In the genomic region with DNA sequence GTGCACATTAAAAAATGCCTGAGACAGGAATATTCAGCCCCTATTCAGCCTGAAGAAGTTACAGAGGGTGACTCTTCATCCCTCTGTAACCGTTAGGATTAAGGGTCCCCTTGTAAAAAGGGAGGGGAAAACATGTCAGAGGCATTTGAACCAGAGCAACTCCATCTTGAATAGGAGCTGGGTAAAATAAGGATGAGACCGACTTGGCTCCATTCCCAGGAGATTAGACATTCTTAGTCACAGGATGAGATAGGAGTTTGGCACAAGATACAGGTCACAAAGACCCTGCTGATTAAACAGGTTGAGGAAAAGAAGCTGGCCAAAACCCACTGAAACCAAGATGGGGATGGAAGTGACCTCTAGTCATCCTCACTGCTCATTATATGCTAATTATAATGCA, we compare ENCODE assay signal across 21 cellular contexts. TPM values are rescaled to one million over a fixed set of nuclear protein-coding genes. Genes with fewer than 3 reads are reported as not detected.
DNase-seq lines count a peak whose midpoint lies in the region; ATAC-seq, FAIRE-seq and TF ChIP-seq lines count a peak whose summit lies in the region.
"Had no signal": no experiment of that assay in that cellular context is flagged by ENCODE, and none has a peak within 500 bp of the region (broad histone marks: within the 10 kb centered on the region; RNA-seq: fewer than 3 reads in every experiment).

No MANE protein-coding gene starts in this region.

- no peak overlapping the region for H3K4me3 ChIP-seq in PC-3 (ENCODE audit: low read length)
- no peak overlapping the region for H3K4me3 ChIP-seq in osteoblast (ENCODE audit: insufficient read depth, low read length)
- H3K4me3 ChIP-seq: esophagus squamous epithelium, GM23248, lower lobe of right lung had no signal

- H3K9me2 ChIP-seq in PC-3 (replicated peaks; ENCODE audit: low read length) = no peaks in the 10 kb centered on the region

- H3K4me2 ChIP-seq in PC-3 (ENCODE audit: low read length) = no peak overlapping the region
- H3K4me2 ChIP-seq in osteoblast (ENCODE audit: insufficient read depth, low read length) = no peak overlapping the region

- CTCF ChIA-PET in PC-3 (lab: Charles Lee) = no interaction called here

- H3K9me3 Mint-ChIP-seq in HFFc6 = no peaks in the 10 kb centered on the region
- no peaks in the 10 kb centered on the region for H3K9me3 Mint-ChIP-seq in activated T-helper 1 cell treated with anti-CD3 and anti-CD28 coated beads, Interleukin-12 subunit alpha, Interleukin-12 subunit beta, Interleukin-2, Interleukin-4 antibody, amounts not matched to agents 30 ng/mL and 10 ng/mL and 1 ng/mL, durations not matched to agents 14 hours and 24 hours and 36 hours
- H3K9me3 Mint-ChIP-seq: stimulated activated naive B cell treated with anti-CD40 and anti-IgM and Interleukin-4, amounts not matched to agents 10 μg/mL and 1 μg/mL and 100 μg/mL, for 72 hours had no signal

- DNase-seq in HFFc6 = peak; percentile 52
- peak; percentile 44 for DNase-seq in PC-3
- peak; percentile 61 for DNase-seq in dermis blood vessel endothelial cell
- DNase-seq in osteoblast (ENCODE audit: insufficient read length, low spot score, missing footprints) = no peak
- no peak for DNase-seq in GM19239 (ENCODE audit: insufficient read length, low spot score)
- DNase-seq in activated T-helper 1 cell treated with anti-CD3 and anti-CD28 coated beads, Interleukin-12 subunit alpha, Interleukin-12 subunit beta, Interleukin-2, Interleukin-4 antibody, amounts not matched to agents 30 ng/mL and 10 ng/mL and 1 ng/mL, durations not matched to agents 14 hours and 24 hours and 36 hours (ENCODE audit: low spot score) = no peak
- DNase-seq: activated CD8-positive, alpha-beta memory T cell treated with anti-CD3 and anti-CD28 coated beads, Interleukin-2, amount 50 U/mL, for 48 hours; activated gamma-delta T cell treated with Interleukin-2 at 50 U/mL for 16 hours; AML-193; amygdala; caudate nucleus; DMS79 treated with DMSO at 0.1 percent for 48 hours; esophagus squamous epithelium; GM23248; head of caudate nucleus; lower lobe of right lung; NCI-H146; right cardiac atrium; stimulated activated naive B cell treated with anti-CD40 and anti-IgM and Interleukin-4, amounts not matched to agents 10 μg/mL and 1 μg/mL and 100 μg/mL, for 72 hours had no signal

- ATAC-seq in PC-3 = no peak
- no peak for ATAC-seq in GM21526 (IDR thresholded peaks at IDR 0.05; ENCODE audit: low FRiP score, unreplicated experiment)
- ATAC-seq: lower lobe of right lung; stimulated activated naive B cell treated with anti-CD40 and anti-IgM and Interleukin-4, amounts not matched to agents 10 μg/mL and 1 μg/mL and 100 μg/mL, for 72 hours had no signal

- 0 out of 2 replicates have a peak overlapping the region, but pooled peaks have one; percentile 1 for H2AFZ ChIP-seq in PC-3 (ENCODE audit: low read length)
- H2AFZ ChIP-seq in osteoblast (ENCODE audit: low read length) = peak overlapping the region; percentile 23
- H2AFZ ChIP-seq: GM23248 had no signal

- FAIRE-seq in GM19239 (lab: Jason Lieb, UNC) = no peak
- FAIRE-seq: TTC549 had no signal

- H3K36me3 ChIP-seq in PC-3 (ENCODE audit: low read depth, low read length) = no peaks in the 10 kb centered on the region
- H3K36me3 ChIP-seq in osteoblast (ENCODE audit: insufficient read depth, low read length) = no peaks in the 10 kb centered on the region
- H3K36me3 ChIP-seq: esophagus squamous epithelium, lower lobe of right lung had no signal

- no peak overlapping the region for H3K9ac ChIP-seq in PC-3 (ENCODE audit: low read length)
- H3K9ac ChIP-seq: GM23248 had no signal

- no peak overlapping the region for H3K4me3 Mint-ChIP-seq in HFFc6
- H3K4me3 Mint-ChIP-seq in activated T-helper 1 cell treated with anti-CD3 and anti-CD28 coated beads, Interleukin-12 subunit alpha, Interleukin-12 subunit beta, Interleukin-2, Interleukin-4 antibody, amounts not matched to agents 30 ng/mL and 10 ng/mL and 1 ng/mL, durations not matched to agents 14 hours and 24 hours and 36 hours = no peak overlapping the region
- H3K4me3 Mint-ChIP-seq: stimulated activated naive B cell treated with anti-CD40 and anti-IgM and Interleukin-4, amounts not matched to agents 10 μg/mL and 1 μg/mL and 100 μg/mL, for 72 hours had no signal

- no peaks in the 10 kb centered on the region for H3K27me3 Mint-ChIP-seq in HFFc6 (ENCODE audit: insufficient read depth)
- peaks cover 4% of the 10 kb centered on the region for H3K27me3 Mint-ChIP-seq in activated T-helper 1 cell treated with anti-CD3 and anti-CD28 coated beads, Interleukin-12 subunit alpha, Interleukin-12 subunit beta, Interleukin-2, Interleukin-4 antibody, amounts not matched to agents 30 ng/mL and 10 ng/mL and 1 ng/mL, durations not matched to agents 14 hours and 24 hours and 36 hours (ENCODE audit: insufficient read depth)

- intact Hi-C loops in PC-3 (cut with micrococcal nuclease) = no loop called here
- intact Hi-C loops in activated T-helper 1 cell treated with anti-CD3 and anti-CD28 coated beads, Interleukin-12 subunit alpha, Interleukin-12 subunit beta, Interleukin-2, Interleukin-4 antibody, amounts not matched to agents 30 ng/mL and 10 ng/mL and 1 ng/mL, durations not matched to agents 14 hours and 24 hours and 36 hours (cut with micrococcal nuclease) = no loop called here

- H4K20me1 ChIP-seq in PC-3 (ENCODE audit: low read length) = no peaks in the 10 kb centered on the region
- H4K20me1 ChIP-seq in osteoblast (ENCODE audit: insufficient read depth, low read length) = no peaks in the 10 kb centered on the region

- H3K36me3 Mint-ChIP-seq in HFFc6 (ENCODE audit: low read depth) = no peaks in the 10 kb centered on the region
- no peaks in the 10 kb centered on the region for H3K36me3 Mint-ChIP-seq in activated T-helper 1 cell treated with anti-CD3 and anti-CD28 coated beads, Interleukin-12 subunit alpha, Interleukin-12 subunit beta, Interleukin-2, Interleukin-4 antibody, amounts not matched to agents 30 ng/mL and 10 ng/mL and 1 ng/mL, durations not matched to agents 14 hours and 24 hours and 36 hours (ENCODE audit: low read depth)
- H3K36me3 Mint-ChIP-seq: stimulated activated naive B cell treated with anti-CD40 and anti-IgM and Interleukin-4, amounts not matched to agents 10 μg/mL and 1 μg/mL and 100 μg/mL, for 72 hours had no signal

- POLR2A ChIA-PET in PC-3 (lab: Charles Lee; ENCODE audit: unreplicated experiment) = no interaction called here

- peaks cover 48% of the 10 kb centered on the region for H3K4me1 Mint-ChIP-seq in HFFc6 (ENCODE audit: low read depth)
- no peaks in the 10 kb centered on the region for H3K4me1 Mint-ChIP-seq in activated T-helper 1 cell treated with anti-CD3 and anti-CD28 coated beads, Interleukin-12 subunit alpha, Interleukin-12 subunit beta, Interleukin-2, Interleukin-4 antibody, amounts not matched to agents 30 ng/mL and 10 ng/mL and 1 ng/mL, durations not matched to agents 14 hours and 24 hours and 36 hours (ENCODE audit: low read depth)
- H3K4me1 Mint-ChIP-seq: stimulated activated naive B cell treated with anti-CD40 and anti-IgM and Interleukin-4, amounts not matched to agents 10 μg/mL and 1 μg/mL and 100 μg/mL, for 72 hours had no signal

- H3K27ac ChIP-seq in PC-3 (ENCODE audit: low read length) (no peak overlapping the region), osteoblast (ENCODE audit: low read depth, low read length) (no peak overlapping the region)
- H3K27ac ChIP-seq: esophagus squamous epithelium, GM23248, lower lobe of right lung had no signal

- BruUV-seq in PC-3 (replicated peaks; lab: Mats Ljungman, UMichigan) = no TSS peak

- H3K27me3 ChIP-seq in PC-3 (ENCODE audit: low read length) = no peaks in the 10 kb centered on the region
- H3K27me3 ChIP-seq in osteoblast (ENCODE audit: insufficient read depth, low read length) = no peaks in the 10 kb centered on the region

- no peak for TF ChIP-seq CTCF in HFFc6 (IDR thresholded peaks at IDR 0.05)
- TF ChIP-seq CTCF in PC-3 (conservative IDR thresholded peaks at IDR 0.05; ENCODE audit: low read depth, low read length) = no peak
- no peak for TF ChIP-seq CTCF in osteoblast (IDR thresholded peaks at IDR 0.05; ENCODE audit: extremely low read depth, low read depth, low read length)

- H3K9me3 ChIP-seq in PC-3 (ENCODE audit: low read length) (no peaks in the 10 kb centered on the region), osteoblast (ENCODE audit: low read depth, low read length) (no peaks in the 10 kb centered on the region)
- H3K9me3 ChIP-seq: esophagus squamous epithelium, lower lobe of right lung had no signal

- H3K4me1 ChIP-seq in PC-3 (ENCODE audit: insufficient read depth, low read length) (peaks cover 28% of the 10 kb centered on the region), osteoblast (ENCODE audit: insufficient read depth, low read length) (peaks cover 21% of the 10 kb centered on the region)
- H3K4me1 ChIP-seq: lower lobe of right lung had no signal

- H3F3A ChIP-seq in PC-3 (ENCODE audit: low read length, unreplicated experiment) = no peaks in the 10 kb centered on the region

- H3K27ac Mint-ChIP-seq in HFFc6 = peak overlapping the region; percentile 39; the same call in 1 of the 2 replicates
- H3K27ac Mint-ChIP-seq in activated T-helper 1 cell treated with anti-CD3 and anti-CD28 coated beads, Interleukin-12 subunit alpha, Interleukin-12 subunit beta, Interleukin-2, Interleukin-4 antibody, amounts not matched to agents 30 ng/mL and 10 ng/mL and 1 ng/mL, durations not matched to agents 14 hours and 24 hours and 36 hours = no peak overlapping the region
- H3K27ac Mint-ChIP-seq: stimulated activated naive B cell treated with anti-CD40 and anti-IgM and Interleukin-4, amounts not matched to agents 10 μg/mL and 1 μg/mL and 100 μg/mL, for 72 hours had no signal

- no peaks in the 10 kb centered on the region for H3K79me2 ChIP-seq in PC-3 (ENCODE audit: low read length)
- H3K79me2 ChIP-seq in osteoblast (ENCODE audit: insufficient read depth, low read length) = no peaks in the 10 kb centered on the region

RNA-seq across cellular contexts. Expression of gene MDM1, which starts 19.9 kb away (rescaled TPM):
- 1 to 10 TPM; 7.3 to 9.1 (median 7.8) TPM for total RNA-seq in HFFc6 (2021; fragmentation: NEBNext Ultra II Directional; extraction: Animal tissue kit (Norgen Biotek cat#: 25700))
- total RNA-seq in PC-3 (2014; rRNA removed) = 10.4 and 19.2 TPM in 2 replicates
- 9.7 and 11.1 TPM in 2 replicates for total RNA-seq in dermis blood vessel endothelial cell
- total RNA-seq in osteoblast = 28.2 and 29.5 TPM in 2 replicates
- 26.8 and 29.9 TPM in 2 replicates for total RNA-seq in activated T-helper 1 cell treated with anti-CD3 and anti-CD28 coated beads, Interleukin-12 subunit alpha, Interleukin-12 subunit beta, Interleukin-2, Interleukin-4 antibody, amounts not matched to agents 30 ng/mL and 10 ng/mL and 1 ng/mL, durations not matched to agents 14 hours and 24 hours and 36 hours

Comparison
In these comparisons a context has a peak if more than half of its experiments do, and no peak if none do; other contexts are left out.
1. DNase-seq: peak in HFFc6 (single experiment), PC-3 (single experiment) and dermis blood vessel endothelial cell (single experiment); none in osteoblast (single experiment), GM19239 (single experiment) and activated T-helper 1 cell treated with anti-CD3 and anti-CD28 coated beads, Interleukin-12 subunit alpha, Interleukin-12 subunit beta, Interleukin-2, Interleukin-4 antibody, amounts not matched to agents 30 ng/mL and 10 ng/mL and 1 ng/mL, durations not matched to agents 14 hours and 24 hours and 36 hours (single experiment).